1 cellular context compared by ENCODE assay signal in genomic region chr3:46378426-46378942, GRCh38.
TF ChIP-seq lines count a peak whose summit lies in the region.

No MANE protein-coding gene starts in this region.

TF ChIP-seq in HepG2, 621 proteins besides CTCF, POLR2A, EP300 and RAD21 (continued from another document):
- TF ChIP-seq HINFP (CRISPR knock-in tag; IDR thresholded peaks at IDR 0.05; ENCODE audit: low read depth) (no peak), ZNF318 (CRISPR knock-in tag; IDR thresholded peaks at IDR 0.05) (no peak)
